ENCODE assay signal across 22 cellular contexts in genomic region chr3:22612927-22613326, GRCh38.
"Had no signal": no experiment of that assay in that cellular context is flagged by ENCODE, and none has a peak within 500 bp of the region (broad histone marks: within the 10 kb centered on the region; RNA-seq: fewer than 3 reads in every experiment).

No MANE protein-coding gene starts in this region.

- H3K27ac ChIP-seq: coronary artery, dorsolateral prefrontal cortex, esophagus muscularis mucosa, foreskin keratinocyte, gastroesophageal sphincter, heart left ventricle, left lung, lower lobe of right lung had no signal

- DNase-seq: dermis blood vessel endothelial cell; dorsolateral prefrontal cortex; effector CD4-positive, alpha-beta T cell; effector memory CD4-positive, alpha-beta T cell; foreskin keratinocyte; heart left ventricle; hippocampal formation; left cardiac atrium; left lung; left ventricle myocardium superior; lower lobe of right lung; mesenchymal stem cell; mucosa of descending colon; naive B cell had no signal

- ATAC-seq: foreskin keratinocyte, gastroesophageal sphincter, heart left ventricle, left cardiac atrium, left lung, left ventricle myocardium superior, lower lobe of right lung, mucosa of descending colon had no signal

- H3K4me1 ChIP-seq: esophagus muscularis mucosa, foreskin keratinocyte, gastroesophageal sphincter, heart left ventricle, left lung, lower lobe of right lung had no signal

- H3K36me3 ChIP-seq: esophagus muscularis mucosa, gastroesophageal sphincter, heart left ventricle, left lung, lower lobe of right lung had no signal

- H3K27me3 ChIP-seq: esophagus muscularis mucosa, foreskin keratinocyte, gastroesophageal sphincter, heart left ventricle, left lung had no signal

- H3K4me3 ChIP-seq: coronary artery, dorsolateral prefrontal cortex, esophagus muscularis mucosa, gastroesophageal sphincter, heart left ventricle, left lung, lower lobe of right lung, mucosa of descending colon had no signal

- FAIRE-seq: colon, endothelial cell of umbilical vein, frontal cortex, islet of Langerhans, keratinocyte had no signal

- H3K9me3 ChIP-seq: esophagus muscularis mucosa, gastroesophageal sphincter, heart left ventricle, left lung, lower lobe of right lung, mucosa of descending colon had no signal
